Comparison of ENCODE assay signal across 11 cellular contexts in the genomic region with DNA sequence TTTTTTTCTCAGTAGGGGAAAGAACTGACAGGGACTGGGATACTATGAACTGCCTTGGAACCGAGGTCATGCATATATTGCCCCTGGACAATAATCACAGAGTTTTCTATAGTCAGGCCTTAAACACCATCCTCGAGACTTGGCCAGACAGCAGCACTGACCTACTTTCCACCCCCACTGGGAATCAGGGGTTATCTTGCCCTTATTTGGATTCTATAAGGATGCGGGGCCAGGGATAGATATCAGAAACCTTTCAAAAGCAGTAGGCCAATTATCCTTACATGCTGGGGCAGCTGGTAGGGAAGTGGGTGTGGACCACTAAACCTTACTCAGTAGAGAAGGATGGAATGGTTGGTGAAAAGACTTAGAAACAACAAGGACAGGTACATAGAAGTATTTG. TPM values are rescaled to one million over a fixed set of nuclear protein-coding genes. Genes with fewer than 3 reads are reported as not detected.
DNase-seq lines count a peak whose midpoint lies in the region; ATAC-seq lines count a peak whose summit lies in the region.
"Had no signal": no experiment of that assay in that cellular context is flagged by ENCODE, and none has a peak within 500 bp of the region (broad histone marks: within the 10 kb centered on the region; RNA-seq: fewer than 3 reads in every experiment).

No MANE protein-coding gene starts in this region.

- H2BK5ac ChIP-seq in neuronal stem cell (ENCODE audit: low read length) = no peak overlapping the region

- WGBS in neuronal stem cell (ENCODE audit: extremely low coverage in 2 of 2, insufficient read length in 2 of 2, insufficient replicate concordance in 1 of 2), 2 donors = no CpG with 5 or more reads among the region's 3 CpGs

- ATAC-seq in GM19455 (IDR thresholded peaks at IDR 0.05; ENCODE audit: unreplicated experiment) = no peak

- H3K4me2 ChIP-seq in neuronal stem cell (ENCODE audit: insufficient read depth, low read length, poor library complexity, severe bottlenecking) = peak overlapping the region; percentile 59

- no peaks in the 10 kb centered on the region for H3K27me3 ChIP-seq in ACC112 (ENCODE audit: insufficient read depth, low read length)
- H3K27me3 ChIP-seq in HUES48 (ENCODE audit: control insufficient read depth, insufficient read depth, low read length) = no peaks in the 10 kb centered on the region
- H3K27me3 ChIP-seq in neuronal stem cell (ENCODE audit: control insufficient read depth in 3 of 3, insufficient read depth in 3 of 3, low read depth in 1 of 3, low read length in 3 of 3) = no peaks in the 10 kb centered on the region

- no peak overlapping the region for H3K4ac ChIP-seq in neuronal stem cell (ENCODE audit: low read length)

- H3K23ac ChIP-seq in neuronal stem cell (ENCODE audit: low read depth, low read length, poor library complexity) = no peak overlapping the region

- H3K36me3 ChIP-seq in ACC112 (ENCODE audit: insufficient read depth, low read length) = no peaks in the 10 kb centered on the region
- peaks cover 19% of the 10 kb centered on the region for H3K36me3 ChIP-seq in HUES48 (ENCODE audit: control insufficient read depth, insufficient read depth, low read length)
- H3K36me3 ChIP-seq in neuronal stem cell (replicated peaks in 1 of 2; ENCODE audit: control insufficient read depth in 2 of 2, insufficient read depth in 2 of 2, low read length in 2 of 2) = peaks cover 19 to 24% of the 10 kb centered on the region in 2 donors

- H3K27ac ChIP-seq in ACC112 (ENCODE audit: low read depth, low read length) (peak overlapping the region; percentile 30), HUES48 (ENCODE audit: low read depth, low read length) (peak overlapping the region; percentile 96), neuronal stem cell (replicated peaks; ENCODE audit: low read length) (peak overlapping the region; percentile 90)
- H3K27ac ChIP-seq: HL-60 had no signal

- H2BK12ac ChIP-seq in neuronal stem cell (ENCODE audit: low read length) = no peak overlapping the region

- H3K9ac ChIP-seq in HUES48 (ENCODE audit: low read depth, low read length) (no peak overlapping the region), neuronal stem cell (ENCODE audit: low read depth, low read length, poor library complexity) (no peak overlapping the region)

- H2BK15ac ChIP-seq in neuronal stem cell (ENCODE audit: low read length) = no peak overlapping the region

- H2AFZ ChIP-seq in ACC112 (ENCODE audit: low read length, unreplicated experiment) (no peak overlapping the region), neuronal stem cell (ENCODE audit: low read length) (no peak overlapping the region)

- H2BK120ac ChIP-seq in neuronal stem cell (ENCODE audit: low read depth, low read length) = no peak overlapping the region

- H3K18ac ChIP-seq in neuronal stem cell (ENCODE audit: low read length) = no peak overlapping the region

- H2AK5ac ChIP-seq in neuronal stem cell (ENCODE audit: low read depth, low read length) = no peak overlapping the region

- no peak overlapping the region for H3K4me3 ChIP-seq in ACC112 (ENCODE audit: low read depth, low read length)
- peak overlapping the region; percentile 80 for H3K4me3 ChIP-seq in HUES48 (ENCODE audit: low read depth, low read length)
- peak overlapping the region; percentile 57 to 84 for H3K4me3 ChIP-seq in neuronal stem cell (ENCODE audit: low read length in 2 of 2)

- H3K79me1 ChIP-seq in neuronal stem cell (ENCODE audit: low read depth, low read length) = peaks cover 11% of the 10 kb centered on the region

- H3K79me2 ChIP-seq in ACC112 (ENCODE audit: control insufficient read depth, insufficient read depth, low read length, unreplicated experiment) = no peaks in the 10 kb centered on the region

- no peak overlapping the region for H3K14ac ChIP-seq in neuronal stem cell (ENCODE audit: low read length)

- no peak overlapping the region for H4K8ac ChIP-seq in neuronal stem cell (ENCODE audit: low read depth, low read length)

- DNase-seq in ecto neural progenitor cell (ENCODE audit: low spot score) (peak; percentile 30), neuronal stem cell (ENCODE audit: low spot score) (no peak), GM19238 (ENCODE audit: insufficient read length, low spot score) (no peak), NCI-H345 (lab: John Stamatoyannopoulos, UW) (no peak)
- DNase-seq in stimulated activated CD4-positive, alpha-beta T cell treated with anti-CD3 and anti-CD28 coated beads, Interleukin-1b, Interleukin-23, amount 100 ng/mL, for 48 hours = no peak
- DNase-seq: NCI-H187 had no signal

- H4K91ac ChIP-seq in neuronal stem cell (ENCODE audit: low read depth, low read length, poor library complexity) = no peak overlapping the region

- no peaks in the 10 kb centered on the region for H3K9me3 ChIP-seq in HUES48 (ENCODE audit: control insufficient read depth, insufficient read depth, low read length)
- H3K9me3 ChIP-seq in neuronal stem cell (replicated peaks in 1 of 2; ENCODE audit: control insufficient read depth in 2 of 2, insufficient read depth in 1 of 2, low read depth in 1 of 2, low read length in 2 of 2) = no peaks in the 10 kb centered on the region
- H3K9me3 ChIP-seq: HAP-1 had no signal

- H3K4me1 ChIP-seq in ACC112 (ENCODE audit: control insufficient read depth, insufficient read depth, low read length, unreplicated experiment) = peaks cover 10% of the 10 kb centered on the region
- peaks cover 52% of the 10 kb centered on the region for H3K4me1 ChIP-seq in HUES48 (ENCODE audit: control insufficient read depth, insufficient read depth, low read length)
- peaks cover 32 to 45% of the 10 kb centered on the region in 2 donors for H3K4me1 ChIP-seq in neuronal stem cell (ENCODE audit: control insufficient read depth in 2 of 2, insufficient read depth in 1 of 2, low read depth in 1 of 2, low read length in 2 of 2)

RNA-seq across cellular contexts. Expression of a gene that starts 2.0 kb away (rescaled TPM):
- 197 TPM for polyA plus RNA-seq in neuronal stem cell (2013, experiment 1 of 2)
- polyA plus RNA-seq in neuronal stem cell (2013, experiment 2 of 2) = 195 TPM

RNA-seq across cellular contexts. Expression of a gene that starts 4.4 kb away (rescaled TPM):
- 2.3 TPM for polyA plus RNA-seq in neuronal stem cell (2013, experiment 1 of 2)
- polyA plus RNA-seq in neuronal stem cell (2013, experiment 2 of 2) = 2.2 TPM

RNA-seq across cellular contexts. Expression of a gene that starts 26.3 kb away (rescaled TPM):
- 34.7 TPM for polyA plus RNA-seq in neuronal stem cell (2013, experiment 1 of 2)
- polyA plus RNA-seq in neuronal stem cell (2013, experiment 2 of 2) = 34.1 TPM

RNA-seq across cellular contexts. Expression of a gene that starts 38.8 kb away (rescaled TPM):
- polyA plus RNA-seq in neuronal stem cell (2013, experiment 1 of 2) = not detected
- polyA plus RNA-seq in neuronal stem cell (2013, experiment 2 of 2) = not detected

RNA-seq across cellular contexts. Expression of a gene that starts 54.3 kb away (rescaled TPM):
- not detected for polyA plus RNA-seq in neuronal stem cell (2013, experiment 1 of 2)
- polyA plus RNA-seq in neuronal stem cell (2013, experiment 2 of 2) = not detected

Comparison
In these comparisons a context has a peak if more than half of its experiments do, and no peak if none do; other contexts are left out.
1. H3K27ac ChIP-seq: peak in every context shown above with its lines; median percentile 96 in HUES48; 90 in neuronal stem cell; 30 in ACC112.